24 cellular contexts compared by ENCODE assay signal in genomic region chr17:5680766-5681165, GRCh38.
"Had no signal": no experiment of that assay in that cellular context is flagged by ENCODE, and none has a peak within 500 bp of the region (broad histone marks: within the 10 kb centered on the region; RNA-seq: fewer than 3 reads in every experiment).

No MANE protein-coding gene starts in this region.

- H3K27ac ChIP-seq: esophagus squamous epithelium, left lung, neutrophil, pancreas, right lobe of liver, testis, tibial artery, upper lobe of left lung had no signal

- H3K27me3 ChIP-seq: pancreas, right lobe of liver, testis, upper lobe of left lung had no signal

- FAIRE-seq: endometrium, pancreas, small intestine, urothelium cell line had no signal

- H3K36me3 ChIP-seq: esophagus squamous epithelium, left lung, neutrophil, pancreas, right lobe of liver, tibial artery, upper lobe of left lung had no signal

- H3K9me3 Mint-ChIP-seq: effector memory CD8-positive, alpha-beta T cell; natural killer cell had no signal

- H3K36me3 Mint-ChIP-seq: natural killer cell had no signal

- H3K4me3 ChIP-seq: esophagus squamous epithelium, left lung, pancreas, right lobe of liver, testis, tibial artery, upper lobe of left lung had no signal

- H3K27ac Mint-ChIP-seq: effector memory CD8-positive, alpha-beta T cell; natural killer cell; stimulated activated naive CD8-positive, alpha-beta T cell treated with anti-CD3 and anti-CD28 coated beads, Interleukin-15, amount 100 ng/mL, for 72 hours had no signal

- H3K9me3 ChIP-seq: esophagus squamous epithelium, left lung, neutrophil, pancreas, right lobe of liver, testis had no signal

- H3K4me1 ChIP-seq: esophagus squamous epithelium, left lung, pancreas, right lobe of liver, testis, tibial artery, upper lobe of left lung had no signal

- DNase-seq: cerebellar nuclear complex; cortex of kidney; effector memory CD8-positive, alpha-beta T cell; erythroblast; esophagus squamous epithelium; foreskin melanocyte; hypothalamus; left cardiac atrium; left lung; mammary epithelial cell; natural killer cell; right lobe of liver; small intestine; stimulated activated CD4-positive, alpha-beta T cell treated with anti-CD3 and anti-CD28 coated beads, Interleukin-15, amount 100 ng/mL, for 24 hours; stimulated activated CD4-positive, alpha-beta T cell treated with anti-CD3 and anti-CD28 coated beads, Interleukin-2, amount 100 ng/mL, for 48 hours; stimulated activated naive CD4-positive, alpha-beta T cell; stimulated activated naive CD8-positive, alpha-beta T cell treated with anti-CD3 and anti-CD28 coated beads, Interleukin-15, amount 100 ng/mL, for 72 hours; testis; tibial artery; upper lobe of left lung had no signal

- H3K4me3 Mint-ChIP-seq: effector memory CD8-positive, alpha-beta T cell; natural killer cell; stimulated activated naive CD8-positive, alpha-beta T cell treated with anti-CD3 and anti-CD28 coated beads, Interleukin-15, amount 100 ng/mL, for 72 hours had no signal

- H3K4me1 Mint-ChIP-seq: natural killer cell; stimulated activated naive CD8-positive, alpha-beta T cell treated with anti-CD3 and anti-CD28 coated beads, Interleukin-15, amount 100 ng/mL, for 72 hours had no signal
